Comparison of ENCODE assay signal across 7 cellular contexts in genomic region chr10:114623661-114624294, GRCh38. TPM values are rescaled to one million over a fixed set of nuclear protein-coding genes. Genes with fewer than 3 reads are reported as not detected.
DNase-seq lines count a peak whose midpoint lies in the region; ATAC-seq and TF ChIP-seq lines count a peak whose summit lies in the region.

No MANE protein-coding gene starts in this region.

- H3K4me1 ChIP-seq in left ventricle myocardium inferior (peaks cover 95% of the 10 kb centered on the region), thoracic aorta (ENCODE audit: control insufficient read depth in 1 of 2, low read depth in 2 of 2) (peaks cover 12 to 36% of the 10 kb centered on the region in 2 donors)

- H3K27me3 Mint-ChIP-seq in HFFc6 (ENCODE audit: insufficient read depth), result peaks cover 1% of the 10 kb centered on the region

- H3K4me1 Mint-ChIP-seq in HFFc6 (ENCODE audit: low read depth), result peaks cover 46% of the 10 kb centered on the region

- H3K27me3 ChIP-seq in left ventricle myocardium inferior (ENCODE audit: low read depth) (no peaks in the 10 kb centered on the region), thoracic aorta (replicated peaks; ENCODE audit: insufficient read depth) (no peaks in the 10 kb centered on the region)

- H3K9me3 Mint-ChIP-seq in HFFc6, result peaks cover 8% of the 10 kb centered on the region; the same call in 1 of the 2 replicates

- intact Hi-C loops in left ventricle myocardium inferior (cut with micrococcal nuclease), result loop anchor here (10.0 kb wide), 1 partner anchor 59 kb away; no protein-coding TSS in a partner anchor

- H3K4me3 Mint-ChIP-seq in HFFc6, result peak overlapping the region; percentile 45; the same call in 1 of the 2 replicates

- H3K36me3 ChIP-seq in left ventricle myocardium inferior (peaks cover 15% of the 10 kb centered on the region), thoracic aorta (no peaks in the 10 kb centered on the region)

- H3K4me3 ChIP-seq in left ventricle myocardium inferior (peak overlapping the region; percentile 76), thoracic aorta (no peak overlapping the region)

- TF ChIP-seq CTCF in HFFc6 (IDR thresholded peaks at IDR 0.05), result peak; percentile 29; the same call in 1 of the 2 replicates
- no peak for TF ChIP-seq CTCF in left ventricle myocardium inferior (IDR thresholded peaks at IDR 0.05; ENCODE audit: borderline replicate concordance)
- TF ChIP-seq CTCF in thoracic aorta (IDR thresholded peaks at IDR 0.05), result no peak

- peak; percentile 75 for ATAC-seq in thoracic aorta (ENCODE audit: insufficient number of reproducible peaks, low FRiP score, low read depth)

- peak overlapping the region; percentile 79 for H3K27ac Mint-ChIP-seq in HFFc6

- DNase-seq in HFFc6 (peak; percentile 90), SW 1271 (lab: John Stamatoyannopoulos, UW) (peak; percentile 1 to 12), left ventricle myocardium inferior (no peak), thoracic aorta (ENCODE audit: low spot score) (no peak), GM19240 (ENCODE audit: insufficient read length, low spot score) (no peak)
- no peak for DNase-seq in stimulated activated CD4-positive, alpha-beta T cell treated with anti-CD3 and anti-CD28 coated beads, Interleukin-4, amount 100 ng/mL, for 1 hour
- no peak for DNase-seq in stimulated activated CD4-positive, alpha-beta T cell treated with anti-CD3 and anti-CD28 coated beads, Interleukin-2, amount 100 ng/mL, for 48 hours

- H3K36me3 Mint-ChIP-seq in HFFc6 (ENCODE audit: low read depth), result peaks cover 9% of the 10 kb centered on the region

- H3K9me3 ChIP-seq in left ventricle myocardium inferior (replicated peaks), result peaks cover 9% of the 10 kb centered on the region
- peaks cover 3% of the 10 kb centered on the region for H3K9me3 ChIP-seq in thoracic aorta

- H3K27ac ChIP-seq in left ventricle myocardium inferior (replicated peaks) (peak overlapping the region; percentile 92), thoracic aorta (peak overlapping the region in 1 of 2 donors; percentile 8)

RNA-seq across cellular contexts. Expression of gene ABLIM1, which starts 34.3 kb away (rescaled TPM):
- 10 to 100 TPM in 2 of 6 experiments, 1 to 10 TPM in 4; 8.0 to 14.6 (median 8.7) TPM for total RNA-seq in HFFc6 (2021; fragmentation: NEBNext Ultra II Directional; extraction: Animal tissue kit (Norgen Biotek cat#: 25700))
- 674 TPM for total RNA-seq in left ventricle myocardium inferior
- 100 to 1,000 TPM in 1 of 2 donors, 10 to 100 TPM in 1; 47.5 to 111 TPM for total RNA-seq in thoracic aorta

Comparison
In these comparisons a context has a peak if more than half of its experiments do, and no peak if none do; other contexts are left out.
1. DNase-seq: peak in HFFc6 (single experiment) and SW 1271 (2 of 2); none in left ventricle myocardium inferior (single experiment), thoracic aorta (single experiment), stimulated activated CD4-positive, alpha-beta T cell treated with anti-CD3 and anti-CD28 coated beads, Interleukin-4, amount 100 ng/mL, for 1 hour (single experiment), stimulated activated CD4-positive, alpha-beta T cell treated with anti-CD3 and anti-CD28 coated beads, Interleukin-2, amount 100 ng/mL, for 48 hours (0 of 2) and GM19240 (single experiment).